17 cellular contexts compared by ENCODE assay signal in the genomic region with DNA sequence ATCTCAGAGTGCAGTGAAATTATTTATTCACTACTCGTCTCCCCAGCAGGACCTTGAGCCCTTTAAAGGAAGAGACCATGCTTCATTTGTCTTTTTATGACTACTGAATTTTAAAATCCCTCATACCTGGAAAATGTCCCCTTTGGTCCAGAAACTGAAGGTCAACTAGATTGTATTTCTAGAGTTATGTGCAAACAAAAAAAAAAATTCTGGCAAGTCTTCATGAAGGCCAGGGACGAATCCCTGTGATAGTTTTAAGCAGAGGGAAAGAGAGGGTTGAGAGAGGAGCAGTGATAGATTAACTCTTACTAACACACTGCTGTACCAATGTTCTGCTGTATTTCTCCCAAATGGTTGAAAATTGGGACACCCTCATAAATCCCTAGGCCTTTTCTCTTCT.
A peak's percentile ranks its signal among the peaks of the same experiment; 100 is the strongest.
DNase-seq lines count a peak whose midpoint lies in the region; ATAC-seq and TF ChIP-seq lines count a peak whose summit lies in the region.
"Had no signal": no experiment of that assay in that cellular context is flagged by ENCODE, and none has a peak within 500 bp of the region (broad histone marks: within the 10 kb centered on the region; RNA-seq: fewer than 3 reads in every experiment).

No MANE protein-coding gene starts in this region.

- no peaks in the 10 kb centered on the region for H3K27me3 Mint-ChIP-seq in CD8-positive, alpha-beta T cell (ENCODE audit: low read depth)
- peaks cover 6% of the 10 kb centered on the region for H3K27me3 Mint-ChIP-seq in nephron progenitor cell (ENCODE audit: low read depth, poor library complexity)
- H3K27me3 Mint-ChIP-seq: CD4-positive, CD25-positive, alpha-beta regulatory T cell had no signal

- H3K4me3 Mint-ChIP-seq in CD8-positive, alpha-beta T cell, result no peak overlapping the region
- H3K4me3 Mint-ChIP-seq in nephron progenitor cell, result no peak overlapping the region
- H3K4me3 Mint-ChIP-seq: H9 had no signal

- H3K4me1 ChIP-seq in CD8-positive, alpha-beta T cell (ENCODE audit: insufficient read depth, low read length), result no peaks in the 10 kb centered on the region
- H3K4me1 ChIP-seq: BLaER1 had no signal

- no peak overlapping the region for H3K27ac ChIP-seq in CD8-positive, alpha-beta T cell (ENCODE audit: low read depth, low read length)
- H3K27ac ChIP-seq: BLaER1 had no signal

- POLR2A ChIA-PET in CD8-positive, alpha-beta T cell (lab: Charles Lee), result no interaction called here

- TF ChIP-seq CTCF in CD8-positive, alpha-beta T cell (IDR thresholded peaks at IDR 0.05), result no peak
- TF ChIP-seq CTCF in nephron progenitor cell (IDR thresholded peaks at IDR 0.05), result no peak

- H3K9me3 ChIP-seq in CD8-positive, alpha-beta T cell (ENCODE audit: low read length), result no peaks in the 10 kb centered on the region

- H3K4me3 ChIP-seq in CD8-positive, alpha-beta T cell (ENCODE audit: low read depth, low read length), result no peak overlapping the region
- H3K4me3 ChIP-seq: BLaER1 had no signal

- peaks cover 12% of the 10 kb centered on the region for H3K4me1 Mint-ChIP-seq in CD8-positive, alpha-beta T cell (ENCODE audit: low read depth)
- H3K4me1 Mint-ChIP-seq in nephron progenitor cell, result peaks cover 75% of the 10 kb centered on the region

- DNase-seq in NCI-H510A treated with DMSO at 0.1 percent for 48 hours (lab: John Stamatoyannopoulos, UW) (peak; percentile 48), NCI-H510A (lab: John Stamatoyannopoulos, UW) (no peak), left lobe of liver (ENCODE audit: low spot score) (no peak), nephron progenitor cell (no peak), DMS 273 treated with DMSO at 0.1 percent for 48 hours (lab: John Stamatoyannopoulos, UW) (no peak)
- DNase-seq in CD8-positive, alpha-beta T cell, result no peak
- DNase-seq in effector CD8-positive, alpha-beta T cell (lab: John Stamatoyannopoulos, UW), result no peak
- DNase-seq: 8988T; AML-193; Calu3; CD4-positive, CD25-positive, alpha-beta regulatory T cell; DND-41; GDM1; GOT3; H9 had no signal

- H3K27ac Mint-ChIP-seq in CD8-positive, alpha-beta T cell, result peak overlapping the region; percentile 65
- peak overlapping the region; percentile 91 for H3K27ac Mint-ChIP-seq in nephron progenitor cell

- H3K36me3 Mint-ChIP-seq in CD8-positive, alpha-beta T cell, result peaks cover 61% of the 10 kb centered on the region
- H3K36me3 Mint-ChIP-seq in nephron progenitor cell (ENCODE audit: low read depth), result no peaks in the 10 kb centered on the region

- CTCF ChIA-PET in CD8-positive, alpha-beta T cell (lab: Charles Lee), result no interaction called here

- intact Hi-C loops in CD8-positive, alpha-beta T cell (cut with DNase I, micrococcal nuclease), result no loop called here

- H3K36me3 ChIP-seq in CD8-positive, alpha-beta T cell (ENCODE audit: insufficient read depth, low read length), result no peaks in the 10 kb centered on the region

- ATAC-seq in CD8-positive, alpha-beta T cell, result no peak
- ATAC-seq in left lobe of liver (peak; percentile 86), GM18907 (IDR thresholded peaks at IDR 0.05; ENCODE audit: unreplicated experiment) (no peak)

- no peaks in the 10 kb centered on the region for H3K9me3 Mint-ChIP-seq in CD8-positive, alpha-beta T cell
- no peaks in the 10 kb centered on the region for H3K9me3 Mint-ChIP-seq in nephron progenitor cell
- H3K9me3 Mint-ChIP-seq: H9 had no signal

- no peaks in the 10 kb centered on the region for H3K27me3 ChIP-seq in CD8-positive, alpha-beta T cell (ENCODE audit: insufficient read depth, low read length)
- H3K27me3 ChIP-seq: BLaER1 had no signal
